ENCODE assay signal across 17 cellular contexts in genomic region chr4:123018391-123018755, GRCh38.
A peak's percentile ranks its signal among the peaks of the same experiment; 100 is the strongest.
DNase-seq lines count a peak whose midpoint lies in the region; ATAC-seq and TF ChIP-seq lines count a peak whose summit lies in the region.
"Had no signal": no experiment of that assay in that cellular context is flagged by ENCODE, and none has a peak within 500 bp of the region (broad histone marks: within the 10 kb centered on the region; RNA-seq: fewer than 3 reads in every experiment).

No MANE protein-coding gene starts in this region.

- 42 to 57% (median 50%) methylated on average over 3 of the region's 3 CpGs for WGBS in ovary, 3 donors

- DNase-seq in DMS 273 (lab: John Stamatoyannopoulos, UW; ENCODE audit: unreplicated experiment) (peak; percentile 11), DMS 273 treated with DMSO at 0.1 percent for 48 hours (lab: John Stamatoyannopoulos, UW) (no peak), myocyte (ENCODE audit: low read depth) (peak; percentile 25), hippocampal formation (lab: John Stamatoyannopoulos, UW) (no peak), ovary (no peak)
- DNase-seq: CD8-positive, alpha-beta T cell; H7; KG1; NCI-H1436; NCI-H2029; NCI-H2171; NCI-H774 had no signal

- no peak for TF ChIP-seq POLR2A in ovary (IDR thresholded peaks at IDR 0.05)

- H3K27me3 ChIP-seq in ovary = no peaks in the 10 kb centered on the region
- H3K27me3 ChIP-seq: BLaER1 had no signal

- intact Hi-C loops in ovary (cut with DNase I) = no loop called here

- TF ChIP-seq CTCF in ovary (IDR thresholded peaks at IDR 0.05) = no peak

- no peak overlapping the region for H3K4me3 ChIP-seq in ovary
- H3K4me3 ChIP-seq: BLaER1 had no signal

- ATAC-seq in SK-N-SH treated with all-trans-retinoic acid at 6 μM for 48 hours (peak; percentile 34; the same call in 2 of the 3 replicates), GM21825 (IDR thresholded peaks at IDR 0.05; ENCODE audit: unreplicated experiment) (no peak), HG02852 (IDR thresholded peaks at IDR 0.05; ENCODE audit: unreplicated experiment) (no peak)
- ATAC-seq: CD8-positive, alpha-beta T cell had no signal

- no peak for TF ChIP-seq EP300 in ovary (IDR thresholded peaks at IDR 0.05)

- H3K9me3 ChIP-seq in ovary = no peaks in the 10 kb centered on the region

- H3K4me1 ChIP-seq in ovary (ENCODE audit: insufficient read depth) = no peaks in the 10 kb centered on the region
- H3K4me1 ChIP-seq: BLaER1 had no signal

- H3K27ac ChIP-seq in ovary = no peak overlapping the region
- H3K27ac ChIP-seq: 22Rv1, BLaER1 had no signal

- H3K36me3 ChIP-seq in ovary = no peaks in the 10 kb centered on the region
- H3K36me3 ChIP-seq: BLaER1 had no signal

TF ChIP-seq in SK-N-SH treated with all-trans-retinoic acid at 6 μM for 48 hours, 23 proteins besides CTCF, POLR2A, EP300 and RAD21:
- TF ChIP-seq TCF4 (CRISPR knock-in tag; IDR thresholded peaks at IDR 0.05; ENCODE audit: borderline replicate concordance) = no peak
- no peak for TF ChIP-seq ZNF8 (CRISPR knock-in tag; IDR thresholded peaks at IDR 0.05)
- no peak for TF ChIP-seq ARNTL (CRISPR knock-in tag; IDR thresholded peaks at IDR 0.05; ENCODE audit: borderline replicate concordance, low read depth)
- no peak for TF ChIP-seq TOX (CRISPR knock-in tag; IDR thresholded peaks at IDR 0.05; ENCODE audit: borderline replicate concordance)
- no peak for TF ChIP-seq RARB (CRISPR knock-in tag; IDR thresholded peaks at IDR 0.05)
- no peak for TF ChIP-seq OSR1 (CRISPR knock-in tag; IDR thresholded peaks at IDR 0.05)
- no peak for TF ChIP-seq ISL1 (CRISPR knock-in tag; IDR thresholded peaks at IDR 0.05)
- no peak for TF ChIP-seq BACH2 (CRISPR knock-in tag; IDR thresholded peaks at IDR 0.05; ENCODE audit: borderline replicate concordance)
- TF ChIP-seq PATZ1 (CRISPR knock-in tag; IDR thresholded peaks at IDR 0.05; ENCODE audit: borderline replicate concordance) = no peak
- TF ChIP-seq CSDC2 (CRISPR knock-in tag; IDR thresholded peaks at IDR 0.05) = no peak

Comparison
In these comparisons a context has a peak if more than half of its experiments do, and no peak if none do; other contexts are left out.
1. DNase-seq: peak in DMS 273 (single experiment) and myocyte (single experiment); none in DMS 273 treated with DMSO at 0.1 percent for 48 hours (single experiment), hippocampal formation (0 of 2) and ovary (0 of 5).